In the genomic region with DNA sequence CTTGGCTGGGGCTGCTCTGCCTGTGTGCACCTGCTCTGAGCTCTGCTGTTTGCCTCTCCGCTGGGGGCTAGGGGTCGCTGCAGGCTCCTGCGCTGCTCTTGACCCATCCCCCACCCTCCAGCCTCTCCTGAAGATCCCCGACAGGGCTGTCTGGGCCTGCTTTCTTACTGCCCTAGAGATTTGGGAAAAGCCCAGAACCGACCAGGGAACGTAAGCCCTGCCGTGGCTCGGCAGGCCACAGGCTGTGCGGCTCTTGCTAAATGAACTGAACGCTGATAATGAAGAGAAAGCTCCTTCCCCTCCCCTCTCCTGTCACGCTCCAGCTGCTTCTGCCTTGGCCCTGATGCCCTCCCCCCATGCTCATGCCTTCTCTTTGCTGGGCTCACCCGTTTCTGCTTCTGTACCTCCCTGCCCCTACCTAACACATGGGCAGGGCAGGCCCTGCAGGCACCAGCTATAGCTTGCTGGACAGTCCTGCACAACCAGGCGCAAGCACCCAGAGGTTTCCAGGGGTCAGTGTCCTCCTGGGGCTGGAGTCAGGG, we compare ENCODE assay signal across 8 cellular contexts. TPM values are rescaled to one million over a fixed set of nuclear protein-coding genes. Genes with fewer than 3 reads are reported as not detected.
DNase-seq lines count a peak whose midpoint lies in the region; TF ChIP-seq lines count a peak whose summit lies in the region.
"Had no signal": no experiment of that assay in that cellular context is flagged by ENCODE, and none has a peak within 500 bp of the region (broad histone marks: within the 10 kb centered on the region; RNA-seq: fewer than 3 reads in every experiment).

No MANE protein-coding gene starts in this region.

- peak overlapping the region in 1 of 3 donors; percentile 33 for H3K9ac ChIP-seq in skeletal muscle tissue (ENCODE audit: low read depth in 1 of 3, low read length in 3 of 3)

- TF ChIP-seq CTCF in HFFc6 (IDR thresholded peaks at IDR 0.05) = peak; percentile 27; the same call in 1 of the 2 replicates
- TF ChIP-seq CTCF in left ventricle myocardium inferior (IDR thresholded peaks at IDR 0.05; ENCODE audit: borderline replicate concordance) = peak; percentile 57

- H3K27me3 ChIP-seq in left ventricle myocardium inferior (ENCODE audit: low read depth) (no peaks in the 10 kb centered on the region), skeletal muscle tissue (ENCODE audit: control insufficient read depth in 3 of 3, insufficient read depth in 3 of 3, low read length in 3 of 3) (peaks cover 3 to 16% (median 6%) of the 10 kb centered on the region in 3 donors)
- H3K27me3 ChIP-seq: vagina had no signal

- H3K27ac ChIP-seq in left ventricle myocardium inferior (replicated peaks) (peak overlapping the region; percentile 72), skeletal muscle tissue (ENCODE audit: low read depth, low read length) (peak overlapping the region; percentile 2)
- H3K27ac ChIP-seq: vagina had no signal

- no peak overlapping the region for H3K4me3 ChIP-seq in left ventricle myocardium inferior
- H3K4me3 ChIP-seq in skeletal muscle tissue (ENCODE audit: low read length in 3 of 3) = peak overlapping the region in 1 of 3 donors; percentile 6
- H3K4me3 ChIP-seq: vagina had no signal

- H3K36me3 ChIP-seq in left ventricle myocardium inferior = no peaks in the 10 kb centered on the region
- H3K36me3 ChIP-seq in skeletal muscle tissue (ENCODE audit: control insufficient read depth in 3 of 3, insufficient read depth in 3 of 3, low read length in 3 of 3) = no peaks in the 10 kb centered on the region
- H3K36me3 ChIP-seq: vagina had no signal

- peaks cover 37% of the 10 kb centered on the region for H3K4me1 Mint-ChIP-seq in HFFc6 (ENCODE audit: low read depth)

- no peaks in the 10 kb centered on the region for H3K9me3 Mint-ChIP-seq in HFFc6

- no peaks in the 10 kb centered on the region for H3K36me3 Mint-ChIP-seq in HFFc6 (ENCODE audit: low read depth)

- intact Hi-C loops in left ventricle myocardium inferior (cut with micrococcal nuclease) = no loop called here

- peaks cover 23% of the 10 kb centered on the region for H3K27me3 Mint-ChIP-seq in HFFc6 (ENCODE audit: insufficient read depth)

- DNase-seq in HFFc6 (no peak), SW480 (ENCODE audit: low spot score) (peak; percentile 94), left ventricle myocardium inferior (peak; percentile 46), CD1c-positive myeloid dendritic cell (ENCODE audit: extremely low spot score) (no peak), NCI-H1694 (lab: John Stamatoyannopoulos, UW) (no peak)
- DNase-seq in activated T-cell treated with anti-CD3 and anti-CD28 coated beads, Interleukin-2, amount 50 U/mL, for 1 hour = no peak

- no peaks in the 10 kb centered on the region for H3K9me3 ChIP-seq in left ventricle myocardium inferior (replicated peaks)
- no peaks in the 10 kb centered on the region for H3K9me3 ChIP-seq in skeletal muscle tissue (ENCODE audit: control insufficient read depth in 3 of 3, low read length in 3 of 3)
- H3K9me3 ChIP-seq: vagina had no signal

- H3K4me1 ChIP-seq in left ventricle myocardium inferior (peaks cover 45% of the 10 kb centered on the region), skeletal muscle tissue (ENCODE audit: control insufficient read depth in 3 of 3, insufficient read depth in 3 of 3, low read length in 3 of 3) (peaks cover 22 to 37% (median 23%) of the 10 kb centered on the region in 3 donors)

- H3K27ac Mint-ChIP-seq in HFFc6 = peak overlapping the region; percentile 92; the same call in 1 of the 2 replicates

- no peak overlapping the region for H3K4me3 Mint-ChIP-seq in HFFc6

RNA-seq across cellular contexts. Expression of a gene that starts 32.0 kb away (rescaled TPM):
- 10 to 100 TPM; 15.7 to 21.9 (median 18.1) TPM for total RNA-seq in HFFc6 (2021; fragmentation: NEBNext Ultra II Directional; extraction: Animal tissue kit (Norgen Biotek cat#: 25700))
- total RNA-seq in left ventricle myocardium inferior (62.9 TPM), skeletal muscle tissue (36.5 TPM)

RNA-seq across cellular contexts. Expression of a gene that starts 59.3 kb away (rescaled TPM):
- total RNA-seq in HFFc6 (2021; fragmentation: NEBNext Ultra II Directional; extraction: Animal tissue kit (Norgen Biotek cat#: 25700)) = not detected
- total RNA-seq in left ventricle myocardium inferior (0.11 TPM), skeletal muscle tissue (not detected)
- total RNA-seq: vagina had no signal

Comparison
In these comparisons a context has a peak if more than half of its experiments do, and no peak if none do; other contexts are left out.
1. DNase-seq: peak in SW480 (single experiment) and left ventricle myocardium inferior (single experiment); none in HFFc6 (single experiment), CD1c-positive myeloid dendritic cell (single experiment), NCI-H1694 (single experiment) and activated T-cell treated with anti-CD3 and anti-CD28 coated beads, Interleukin-2, amount 50 U/mL, for 1 hour (single experiment).